Comparison of ENCODE assay signal across 10 cellular contexts in the genomic region with DNA sequence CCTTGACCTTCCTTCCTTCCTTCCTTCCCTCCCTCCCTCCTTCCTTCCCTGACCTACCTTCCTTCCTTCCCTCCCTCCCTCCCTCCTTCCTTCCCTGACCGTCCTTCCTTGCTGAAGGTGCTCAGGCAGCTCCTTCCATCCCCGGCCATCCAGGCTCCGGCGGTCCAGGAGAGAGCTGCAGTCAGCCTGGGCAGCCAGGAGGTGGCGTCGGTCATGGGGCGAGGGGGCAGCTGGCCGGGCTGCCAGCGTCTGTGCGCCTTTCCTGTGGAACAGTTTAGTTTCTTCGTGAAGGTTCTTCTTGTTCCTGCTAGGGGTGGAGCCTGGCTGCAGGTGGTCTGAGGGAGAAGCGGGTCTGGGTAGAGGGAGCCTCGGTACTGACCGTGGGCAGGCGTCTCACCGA. TPM values are rescaled to one million over a fixed set of nuclear protein-coding genes. Genes with fewer than 3 reads are reported as not detected.
DNase-seq lines count a peak whose midpoint lies in the region; ATAC-seq and TF ChIP-seq lines count a peak whose summit lies in the region.
"Had no signal": no experiment of that assay in that cellular context is flagged by ENCODE, and none has a peak within 500 bp of the region (broad histone marks: within the 10 kb centered on the region; RNA-seq: fewer than 3 reads in every experiment).

No MANE protein-coding gene starts in this region.

- 16% methylated on average over 12 of the region's 16 CpGs for WGBS in hepatocyte (ENCODE audit: low lambda C conversion rate, missing lambda C conversion rate)

- H4K20me1 ChIP-seq in hepatocyte (ENCODE audit: insufficient read depth, poor library complexity, severe bottlenecking) = no peaks in the 10 kb centered on the region

- H3K9me3 ChIP-seq in Peyer's patch = no peaks in the 10 kb centered on the region
- H3K9me3 ChIP-seq in hepatocyte (ENCODE audit: low read depth) = no peaks in the 10 kb centered on the region
- H3K9me3 ChIP-seq: SJSA1 had no signal

- peaks cover 8% of the 10 kb centered on the region for H3K4me1 Mint-ChIP-seq in stimulated activated naive CD8-positive, alpha-beta T cell treated with anti-CD3 and anti-CD28 coated beads, Interleukin-15, amount 100 ng/mL, for 72 hours

- H3K27ac ChIP-seq in Peyer's patch (no peak overlapping the region), hepatocyte (no peak overlapping the region)
- H3K27ac ChIP-seq: SJSA1 had no signal

- H3K9me3 Mint-ChIP-seq in stimulated activated naive CD8-positive, alpha-beta T cell treated with anti-CD3 and anti-CD28 coated beads, Interleukin-15, amount 100 ng/mL, for 72 hours = no peaks in the 10 kb centered on the region

- H3K36me3 ChIP-seq in Peyer's patch (no peaks in the 10 kb centered on the region), hepatocyte (replicated peaks; ENCODE audit: insufficient read depth, low read depth) (no peaks in the 10 kb centered on the region)
- H3K36me3 ChIP-seq: SJSA1 had no signal

- TF ChIP-seq CTCF in Peyer's patch (IDR thresholded peaks at IDR 0.05) (peak in 4 of 6 experiments; percentile 10 to 66 (median 56)), hepatocyte (IDR thresholded peaks at IDR 0.05; ENCODE audit: poor library complexity) (peak; percentile 53)

- no peak overlapping the region for H3K4me2 ChIP-seq in hepatocyte

- DNase-seq in stimulated activated naive CD8-positive, alpha-beta T cell treated with anti-CD3 and anti-CD28 coated beads, Interleukin-15, Interleukin-2, amounts not matched to agents 100 U/mL and 50 U/mL, for 24 hours = peak; percentile 56
- no peak for DNase-seq in stimulated activated naive CD8-positive, alpha-beta T cell treated with anti-CD3 and anti-CD28 coated beads, Interleukin-15, amount 100 ng/mL, for 72 hours
- DNase-seq in Peyer's patch = peak in 2 of 3 donors; percentile 13 to 76
- peak; percentile 76 for DNase-seq in hepatocyte (ENCODE audit: low spot score)
- no peak for DNase-seq in NCI-H1436 treated with DMSO at 0.1 percent for 48 hours (lab: John Stamatoyannopoulos, UW)
- DNase-seq in Ammon's horn (ENCODE audit: low spot score) = no peak
- no peak for DNase-seq in NCI-H2107 (lab: John Stamatoyannopoulos, UW)

- H3K9me2 ChIP-seq in hepatocyte (replicated peaks; ENCODE audit: insufficient read depth) = no peaks in the 10 kb centered on the region

- no peaks in the 10 kb centered on the region for H3K27me3 ChIP-seq in Peyer's patch
- no peaks in the 10 kb centered on the region for H3K27me3 ChIP-seq in hepatocyte

- H3K4me3 Mint-ChIP-seq in stimulated activated naive CD8-positive, alpha-beta T cell treated with anti-CD3 and anti-CD28 coated beads, Interleukin-15, amount 100 ng/mL, for 72 hours = no peak overlapping the region

- H2AFZ ChIP-seq in hepatocyte = no peak overlapping the region

- ATAC-seq in stimulated activated naive CD8-positive, alpha-beta T cell treated with anti-CD3 and anti-CD28 coated beads, Interleukin-15, Interleukin-2, amounts not matched to agents 100 U/mL and 50 U/mL, for 24 hours = no peak
- no peak for ATAC-seq in stimulated activated naive CD8-positive, alpha-beta T cell treated with anti-CD3 and anti-CD28 coated beads, Interleukin-15, amount 100 ng/mL, for 72 hours
- no peak for ATAC-seq in GM18858 (IDR thresholded peaks at IDR 0.05; ENCODE audit: unreplicated experiment)
- ATAC-seq: GM12878 had no signal

- TF ChIP-seq POLR2A in Peyer's patch (IDR thresholded peaks at IDR 0.05) = no peak

- H3K79me2 ChIP-seq in hepatocyte = no peaks in the 10 kb centered on the region

- H3K27ac Mint-ChIP-seq in stimulated activated naive CD8-positive, alpha-beta T cell treated with anti-CD3 and anti-CD28 coated beads, Interleukin-15, amount 100 ng/mL, for 72 hours = no peak overlapping the region

- H3K4me1 ChIP-seq in Peyer's patch = no peaks in the 10 kb centered on the region
- H3K4me1 ChIP-seq in hepatocyte (ENCODE audit: insufficient read depth) = no peaks in the 10 kb centered on the region
- H3K4me1 ChIP-seq: SJSA1 had no signal

- H3K27me3 Mint-ChIP-seq in stimulated activated naive CD8-positive, alpha-beta T cell treated with anti-CD3 and anti-CD28 coated beads, Interleukin-15, amount 100 ng/mL, for 72 hours = no peaks in the 10 kb centered on the region

- H3K4me3 ChIP-seq in Peyer's patch (no peak overlapping the region), hepatocyte (no peak overlapping the region)
- H3K4me3 ChIP-seq: GM12878, SJSA1 had no signal

RNA-seq across cellular contexts. Expression of a gene that starts 15.7 kb away (rescaled TPM):
- total RNA-seq in Peyer's patch = 100 to 1,000 TPM in 3 of 4 donors, 10 to 100 TPM in 1; 61.1 to 341 (median 261) TPM
- total RNA-seq in hepatocyte = 14.7 and 17.3 TPM in 2 replicates
- polyA plus RNA-seq in hepatocyte = 10.1 and 10.5 TPM in 2 replicates

RNA-seq across cellular contexts. Expression of a gene that starts 41.7 kb away (rescaled TPM):
- total RNA-seq in Peyer's patch (1 to 10 TPM in 3 of 4 donors, not detected in 1; 1.9 to 9.6 (median 2.5) TPM), hepatocyte (0.04 TPM in 1 of 2 replicates, not detected in the other)
- polyA plus RNA-seq in hepatocyte = 0.38 and 0.53 TPM in 2 replicates
- total RNA-seq: GM12878, SJSA1 had no signal
- polyA plus RNA-seq: GM12878 had no signal

RNA-seq across cellular contexts. Expression of a gene that starts 50.7 kb away (rescaled TPM):
- total RNA-seq in Peyer's patch (1 to 10 TPM in 1 of 4 donors, not detected in 3; 9.2 TPM), hepatocyte (not detected in 2 replicates)
- not detected in 2 replicates for polyA plus RNA-seq in hepatocyte
- total RNA-seq: GM12878, SJSA1 had no signal
- polyA plus RNA-seq: GM12878 had no signal

RNA-seq across cellular contexts. Expression of a gene that starts 54.4 kb away (rescaled TPM):
- total RNA-seq in Peyer's patch (10 to 100 TPM; 48.3 to 96.4 (median 78.9) TPM), hepatocyte (19.1 and 24.2 TPM in 2 replicates)
- polyA plus RNA-seq in hepatocyte = 28.8 and 42.6 TPM in 2 replicates

Comparison
In these comparisons a context has a peak if more than half of its experiments do, and no peak if none do; other contexts are left out.
1. DNase-seq: peak in stimulated activated naive CD8-positive, alpha-beta T cell treated with anti-CD3 and anti-CD28 coated beads, Interleukin-15, Interleukin-2, amounts not matched to agents 100 U/mL and 50 U/mL, for 24 hours (single experiment), Peyer's patch (2 of 3) and hepatocyte (single experiment); none in stimulated activated naive CD8-positive, alpha-beta T cell treated with anti-CD3 and anti-CD28 coated beads, Interleukin-15, amount 100 ng/mL, for 72 hours (0 of 2), NCI-H1436 treated with DMSO at 0.1 percent for 48 hours (single experiment), Ammon's horn (single experiment) and NCI-H2107 (single experiment).